In the genomic region with DNA sequence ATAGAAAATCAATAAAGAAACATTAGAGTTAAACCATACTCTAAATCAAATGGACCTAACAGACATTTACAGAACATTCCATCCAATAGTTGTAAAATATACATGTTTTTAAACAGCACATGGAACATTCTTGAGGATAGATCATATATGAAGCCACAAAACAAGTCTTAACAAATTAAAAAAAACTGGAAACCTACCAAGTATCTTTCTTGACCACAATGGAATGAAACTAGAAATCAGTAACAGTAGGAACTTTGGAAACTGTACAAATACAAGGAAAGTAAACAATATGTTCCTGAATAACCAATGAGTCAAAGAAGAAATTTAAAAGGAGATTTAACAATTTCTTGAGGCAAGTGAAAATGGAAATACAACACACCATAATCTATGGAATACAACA, we compare ENCODE assay signal across 20 cellular contexts.
A peak's percentile ranks its signal among the peaks of the same experiment; 100 is the strongest.
DNase-seq lines count a peak whose midpoint lies in the region; ATAC-seq, FAIRE-seq and TF ChIP-seq lines count a peak whose summit lies in the region.
"Had no signal": no experiment of that assay in that cellular context is flagged by ENCODE, and none has a peak within 500 bp of the region (broad histone marks: within the 10 kb centered on the region; RNA-seq: fewer than 3 reads in every experiment).

No MANE protein-coding gene starts in this region.

- H3K27me3 ChIP-seq in breast epithelium: no peaks in the 10 kb centered on the region
- H3K27me3 ChIP-seq in keratinocyte (ENCODE audit: control insufficient read depth, extremely low read depth, insufficient read depth, low read length): no peaks in the 10 kb centered on the region
- peaks cover 0 to 7% of the 10 kb centered on the region in 2 donors for H3K27me3 ChIP-seq in small intestine (ENCODE audit: control insufficient read depth in 2 of 2, insufficient read depth in 2 of 2, low read length in 2 of 2)
- H3K27me3 ChIP-seq: BLaER1 had no signal

- TF ChIP-seq CTCF in MCF 10A (IDR thresholded peaks at IDR 0.05; ENCODE audit: unreplicated experiment) (no peak), breast epithelium (IDR thresholded peaks at IDR 0.05) (no peak), keratinocyte (optimal IDR thresholded peaks at IDR 0.05 in 1 of 3, IDR thresholded peaks at IDR 0.05 in 1 of 3, conservative IDR thresholded peaks at IDR 0.05 in 1 of 3; ENCODE audit: extremely low read depth in 1 of 3, insufficient read depth in 2 of 3, low read length in 3 of 3) (no peak)

- H3K36me3 ChIP-seq in breast epithelium (no peaks in the 10 kb centered on the region), keratinocyte (ENCODE audit: control insufficient read depth in 2 of 2, extremely low read depth in 1 of 2, insufficient read depth in 2 of 2, low read length in 2 of 2) (no peaks in the 10 kb centered on the region), small intestine (ENCODE audit: control insufficient read depth in 2 of 2, insufficient read depth in 2 of 2, low read length in 2 of 2) (no peaks in the 10 kb centered on the region)
- H3K36me3 ChIP-seq: BLaER1, HAP-1 had no signal

- H3K4me1 ChIP-seq in breast epithelium (no peaks in the 10 kb centered on the region), keratinocyte (ENCODE audit: control insufficient read depth, extremely low read depth, insufficient read depth, low read length) (peaks cover 5% of the 10 kb centered on the region), small intestine (ENCODE audit: control insufficient read depth in 2 of 2, insufficient read depth in 1 of 2, low read depth in 1 of 2, low read length in 1 of 2) (no peaks in the 10 kb centered on the region)
- H3K4me1 ChIP-seq: A549, BLaER1, HAP-1 had no signal

- H3K9ac ChIP-seq in keratinocyte (ENCODE audit: control insufficient read depth, extremely low read depth, insufficient read depth, low read length): no peak overlapping the region
- H3K9ac ChIP-seq: BLaER1, GM23248 had no signal

- no peak for TF ChIP-seq POLR2A in breast epithelium (IDR thresholded peaks at IDR 0.05)

- H3K27ac ChIP-seq in breast epithelium (no peak overlapping the region), epithelial cell of prostate (no peak overlapping the region), keratinocyte (ENCODE audit: control insufficient read depth, insufficient read depth, low read length) (no peak overlapping the region), small intestine (ENCODE audit: low read depth in 1 of 2, low read length in 1 of 2) (no peak overlapping the region)
- H3K27ac ChIP-seq: 22Rv1, A549, BLaER1, GM23248 had no signal

- H3K4me3 ChIP-seq in breast epithelium (no peak overlapping the region), keratinocyte (ENCODE audit: control insufficient read depth in 2 of 3, extremely low read depth in 1 of 3, insufficient read depth in 2 of 3, low read depth in 1 of 3, low read length in 3 of 3) (no peak overlapping the region), small intestine (ENCODE audit: low read depth in 1 of 2, low read length in 2 of 2) (no peak overlapping the region)
- H3K4me3 ChIP-seq: A549, BLaER1, GM23248, HAP-1 had no signal

- CTCF ChIA-PET in MCF 10A (lab: Yijun Ruan, JAX): interaction anchor here (0.5 kb wide), 1 partner anchor 133 kb away, joined by 4 read pairs; no protein-coding TSS in a partner anchor

- H3K9me3 Mint-ChIP-seq in MCF 10A (ENCODE audit: unreplicated experiment): peaks cover 6% of the 10 kb centered on the region

- POLR2A ChIA-PET in MCF 10A (lab: Yijun Ruan, JAX): no interaction called here

- H3K4me3 Mint-ChIP-seq in MCF 10A (ENCODE audit: unreplicated experiment): peak overlapping the region; percentile 15
- H3K4me3 Mint-ChIP-seq: CD14-positive monocyte; CD4-positive, alpha-beta memory T cell had no signal

- H2AFZ ChIP-seq in keratinocyte (ENCODE audit: control insufficient read depth, low read length): no peak overlapping the region
- H2AFZ ChIP-seq: GM23248 had no signal

- ATAC-seq in GM21390 (IDR thresholded peaks at IDR 0.05; ENCODE audit: unreplicated experiment): no peak
- ATAC-seq in GM21360 (IDR thresholded peaks at IDR 0.05; ENCODE audit: unreplicated experiment): no peak
- ATAC-seq: A549 had no signal

- no peaks in the 10 kb centered on the region for H3K27me3 Mint-ChIP-seq in MCF 10A (ENCODE audit: insufficient read depth, unreplicated experiment)

- H3K27ac Mint-ChIP-seq in MCF 10A (ENCODE audit: low read depth, unreplicated experiment): peak overlapping the region; percentile 63
- H3K27ac Mint-ChIP-seq: CD14-positive monocyte; CD4-positive, alpha-beta memory T cell had no signal

- H3K9me1 ChIP-seq in keratinocyte (ENCODE audit: control insufficient read depth, extremely low read depth, insufficient read depth, low read length): no peaks in the 10 kb centered on the region

- H3K4me1 Mint-ChIP-seq in MCF 10A (ENCODE audit: insufficient read depth, unreplicated experiment): peaks cover 16% of the 10 kb centered on the region
- H3K4me1 Mint-ChIP-seq: CD14-positive monocyte; CD4-positive, alpha-beta memory T cell had no signal

- intact Hi-C loops in MCF 10A (cut with micrococcal nuclease): no loop called here
- intact Hi-C loops in breast epithelium (cut with DNase I; ENCODE audit: low total_unique reads): no loop called here

- no TSS peak for BruUV-seq in MCF 10A (replicated peaks; lab: Mats Ljungman, UMichigan)

- dilution Hi-C loops in keratinocyte (cut with MboI; ENCODE audit: extremely low pct_ligation_motif_present, low sequenced_read_pairs): no loop called here

- H3K36me3 Mint-ChIP-seq in MCF 10A (ENCODE audit: insufficient read depth, unreplicated experiment): peaks cover 6% of the 10 kb centered on the region
- H3K36me3 Mint-ChIP-seq: CD14-positive monocyte; CD4-positive, alpha-beta memory T cell had no signal

- DNase-seq in MCF 10A (ENCODE audit: unreplicated experiment) (peak; percentile 45), breast epithelium (ENCODE audit: low spot score in 2 of 2) (no peak), epithelial cell of prostate (ENCODE audit: low read depth, low spot score) (peak; percentile 64), keratinocyte (ENCODE audit: low read depth, low spot score) (peak; percentile 25), small intestine (no peak), AG08396 (ENCODE audit: low spot score) (no peak)
- DNase-seq: CD4-positive, alpha-beta memory T cell; DMS153; DMS79; GF-D8; GM23248; IMR-90 had no signal

- H3K9me3 ChIP-seq in breast epithelium: no peaks in the 10 kb centered on the region
- no peaks in the 10 kb centered on the region for H3K9me3 ChIP-seq in keratinocyte (ENCODE audit: control insufficient read depth, low read depth, low read length)
- peaks cover 3% of the 10 kb centered on the region for H3K9me3 ChIP-seq in small intestine (ENCODE audit: control insufficient read depth, low read depth)
- H3K9me3 ChIP-seq: A549, HAP-1 had no signal

- H3K4me2 ChIP-seq in keratinocyte (ENCODE audit: control insufficient read depth, extremely low read depth, insufficient read depth, low read depth, low read length): no peak overlapping the region
- H3K4me2 ChIP-seq: A549, BLaER1 had no signal

- H3K79me2 ChIP-seq in keratinocyte (ENCODE audit: control insufficient read depth, insufficient read depth, low read length): no peaks in the 10 kb centered on the region

- no peaks in the 10 kb centered on the region for H4K20me1 ChIP-seq in keratinocyte (ENCODE audit: control insufficient read depth, extremely low read depth, insufficient read depth, low read length)
- H4K20me1 ChIP-seq: BLaER1 had no signal

- FAIRE-seq in keratinocyte (lab: Jason Lieb, UNC) (no peak), small intestine (lab: Jason Lieb, UNC) (peak; percentile 79)
- FAIRE-seq: A549, HTR-8/SVneo had no signal

Comparison
In these comparisons a context has a peak if more than half of its experiments do, and no peak if none do; other contexts are left out.
1. DNase-seq: peak in MCF 10A (single experiment), epithelial cell of prostate (single experiment) and keratinocyte (single experiment); none in breast epithelium (0 of 2), small intestine (single experiment) and AG08396 (single experiment).